29 cellular contexts compared by ENCODE assay signal in genomic region chr2:189854956-189855355, GRCh38.
DNase-seq lines count a peak whose midpoint lies in the region; ATAC-seq, FAIRE-seq and TF ChIP-seq lines count a peak whose summit lies in the region.
"Had no signal": no experiment of that assay in that cellular context is flagged by ENCODE, and none has a peak within 500 bp of the region (broad histone marks: within the 10 kb centered on the region; RNA-seq: fewer than 3 reads in every experiment).

No MANE protein-coding gene starts in this region.

- no peak overlapping the region for H3K4me3 ChIP-seq in ACC112 (ENCODE audit: low read depth, low read length)
- no peak overlapping the region for H3K4me3 ChIP-seq in astrocyte (ENCODE audit: insufficient read depth, low read depth, low read length)
- H3K4me3 ChIP-seq: A549; BLaER1 treated with 17β-estradiol and CSF1 and Interleukin-3, amounts not matched to agents 10 nM and 100 nM; gastrocnemius medialis; K562; right atrium auricular region; tibial nerve had no signal

- H3K9ac ChIP-seq in astrocyte (ENCODE audit: low read length), result no peak overlapping the region
- H3K9ac ChIP-seq: BLaER1 treated with 17β-estradiol and CSF1 and Interleukin-3, amounts not matched to agents 10 nM and 100 nM had no signal

- H3K27me3 Mint-ChIP-seq in astrocyte (ENCODE audit: low read depth, unreplicated experiment), result no peaks in the 10 kb centered on the region

- no peak overlapping the region for H3K4me3 Mint-ChIP-seq in astrocyte (ENCODE audit: unreplicated experiment)
- H3K4me3 Mint-ChIP-seq: neural crest cell had no signal

- no peak for FAIRE-seq in astrocyte (lab: Jason Lieb, UNC)
- FAIRE-seq: GM12891, K562 had no signal

- peak overlapping the region; percentile 8 for H3K4me2 ChIP-seq in astrocyte (ENCODE audit: low read length)
- H3K4me2 ChIP-seq: A549; BLaER1 treated with 17β-estradiol and CSF1 and Interleukin-3, amounts not matched to agents 10 nM and 100 nM had no signal

- H3K27me3 ChIP-seq in ACC112 (ENCODE audit: insufficient read depth, low read length) (no peaks in the 10 kb centered on the region), astrocyte (ENCODE audit: insufficient read depth, low read length) (no peaks in the 10 kb centered on the region)
- H3K27me3 ChIP-seq: BLaER1 treated with 17β-estradiol and CSF1 and Interleukin-3, amounts not matched to agents 10 nM and 100 nM; gastrocnemius medialis; right atrium auricular region; tibial nerve had no signal

- H3K27ac Mint-ChIP-seq in astrocyte (ENCODE audit: unreplicated experiment), result no peak overlapping the region
- H3K27ac Mint-ChIP-seq: activated naive CD4-positive, alpha-beta T cell treated with anti-CD3 and anti-CD28 coated beads, Interleukin-2, amount 50 U/mL, for 72 hours had no signal

- H3K27ac ChIP-seq in ACC112 (ENCODE audit: low read depth, low read length) (no peak overlapping the region), astrocyte (ENCODE audit: low read depth, low read length) (peak overlapping the region; percentile 13)
- H3K27ac ChIP-seq: A549; BLaER1 treated with 17β-estradiol and CSF1 and Interleukin-3, amounts not matched to agents 10 nM and 100 nM; gastrocnemius medialis; right atrium auricular region; tibial nerve had no signal

- H3K36me3 ChIP-seq in ACC112 (ENCODE audit: insufficient read depth, low read length), result 0 out of 2 replicates have a peak, but pooled peaks cover 7% of the 10 kb centered on the region
- H3K36me3 ChIP-seq in astrocyte (ENCODE audit: insufficient read depth, low read length), result no peaks in the 10 kb centered on the region
- H3K36me3 ChIP-seq: gastrocnemius medialis had no signal

- no peak for ATAC-seq in GM21529 (IDR thresholded peaks at IDR 0.05; ENCODE audit: unreplicated experiment)
- ATAC-seq: A549; activated naive CD4-positive, alpha-beta T cell treated with anti-CD3 and anti-CD28 coated beads, Interleukin-2, amount 50 U/mL, for 72 hours; gastrocnemius medialis; K562; left cardiac atrium had no signal

- H3K4me1 Mint-ChIP-seq in astrocyte (ENCODE audit: low read depth, unreplicated experiment), result peaks cover 5% of the 10 kb centered on the region
- H3K4me1 Mint-ChIP-seq: neural crest cell had no signal

- peak; percentile 10 for DNase-seq in GM03348 (ENCODE audit: low spot score)
- DNase-seq in astrocyte (ENCODE audit: low read depth), result peak; percentile 36
- DNase-seq in fibroblast of peridontal ligament (ENCODE audit: extremely low read depth), result peak; percentile 59
- no peak for DNase-seq in activated CD4-positive, alpha-beta T cell treated with anti-CD3 and anti-CD28 coated beads, Interleukin-2, amount 50 U/mL, for 4 hours
- DNase-seq in NCI-H1694 treated with DMSO at 0.1 percent for 48 hours (lab: John Stamatoyannopoulos, UW), result no peak
- no peak for DNase-seq in NCI-H82 treated with DMSO at 0.1 percent for 48 hours (lab: John Stamatoyannopoulos, UW; ENCODE audit: unreplicated experiment)
- DNase-seq: activated CD4-positive, alpha-beta T cell treated with anti-CD3 and anti-CD28 coated beads, Interleukin-2, amount 50 U/mL, for 48 hours; activated CD4-positive, CD25-positive, alpha-beta regulatory T cell; central memory CD4-positive, alpha-beta T cell; COR-L47; DND-41; gastrocnemius medialis; GOT3; left cardiac atrium; mammary epithelial cell; NCI-H1436; NCI-H446; NCI-H774; stimulated activated CD4-positive, alpha-beta T cell treated with anti-CD3 and anti-CD28 coated beads, Interleukin-2, amount 100 ng/mL, for 24 hours had no signal

- no peak for TF ChIP-seq CTCF in astrocyte (IDR thresholded peaks at IDR 0.05; ENCODE audit: insufficient read depth, low read depth, low read length)

- H2AFZ ChIP-seq in ACC112 (ENCODE audit: low read length, unreplicated experiment) (peak overlapping the region; percentile 28), astrocyte (ENCODE audit: low read depth, low read length) (no peak overlapping the region)

- H3K9me3 Mint-ChIP-seq in astrocyte (ENCODE audit: unreplicated experiment), result no peaks in the 10 kb centered on the region
- H3K9me3 Mint-ChIP-seq: activated naive CD4-positive, alpha-beta T cell treated with anti-CD3 and anti-CD28 coated beads, Interleukin-2, amount 50 U/mL, for 72 hours; neural crest cell had no signal

- H3K4me1 ChIP-seq in ACC112 (ENCODE audit: control insufficient read depth, insufficient read depth, low read length, unreplicated experiment) (peaks cover 13% of the 10 kb centered on the region), astrocyte (ENCODE audit: insufficient read depth, low read length) (peaks cover 6% of the 10 kb centered on the region)
- H3K4me1 ChIP-seq: right atrium auricular region, tibial nerve had no signal

- H4K20me1 ChIP-seq in astrocyte (ENCODE audit: insufficient read depth, low read length), result no peaks in the 10 kb centered on the region
- H4K20me1 ChIP-seq: BLaER1 treated with 17β-estradiol and CSF1 and Interleukin-3, amounts not matched to agents 10 nM and 100 nM had no signal

- H3K79me2 ChIP-seq in ACC112 (ENCODE audit: control insufficient read depth, insufficient read depth, low read length, unreplicated experiment), result no peaks in the 10 kb centered on the region
- no peaks in the 10 kb centered on the region for H3K79me2 ChIP-seq in astrocyte (ENCODE audit: insufficient read depth, low read length)

- H3K36me3 Mint-ChIP-seq in astrocyte (ENCODE audit: low read depth, unreplicated experiment), result no peaks in the 10 kb centered on the region

- H3K9me3 ChIP-seq in astrocyte (ENCODE audit: insufficient read depth, low read depth, low read length), result no peaks in the 10 kb centered on the region
- H3K9me3 ChIP-seq: A549; BLaER1 treated with 17β-estradiol and CSF1 and Interleukin-3, amounts not matched to agents 10 nM and 100 nM; gastrocnemius medialis; right atrium auricular region; tibial nerve had no signal

Comparison
In these comparisons a context has a peak if more than half of its experiments do, and no peak if none do; other contexts are left out.
1. DNase-seq: peak in GM03348 (single experiment), astrocyte (single experiment) and fibroblast of peridontal ligament (single experiment); none in activated CD4-positive, alpha-beta T cell treated with anti-CD3 and anti-CD28 coated beads, Interleukin-2, amount 50 U/mL, for 4 hours (0 of 2), NCI-H1694 treated with DMSO at 0.1 percent for 48 hours (single experiment) and NCI-H82 treated with DMSO at 0.1 percent for 48 hours (single experiment).